In the genomic region with DNA sequence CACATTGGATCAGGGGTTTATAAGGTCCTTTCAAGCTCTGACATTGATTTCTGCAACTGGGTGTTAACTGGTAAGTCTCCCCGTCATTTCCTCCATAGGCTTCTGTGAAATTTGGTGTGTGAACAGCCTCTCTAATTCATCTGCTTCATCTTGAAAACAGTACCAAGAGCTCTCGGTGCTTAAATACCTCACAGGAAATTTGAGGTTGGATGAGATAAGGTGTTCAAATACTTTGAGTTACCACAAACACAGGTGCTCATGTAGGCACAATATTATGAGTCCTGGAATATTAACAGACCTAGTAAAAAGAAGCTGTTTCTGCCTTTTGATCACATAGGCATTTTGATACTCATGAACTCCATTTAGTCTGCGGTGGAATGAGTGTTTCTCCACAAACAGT, we compare ENCODE assay signal across 11 cellular contexts.
DNase-seq lines count a peak whose midpoint lies in the region; ATAC-seq, FAIRE-seq and TF ChIP-seq lines count a peak whose summit lies in the region.
"Had no signal": no experiment of that assay in that cellular context is flagged by ENCODE, and none has a peak within 500 bp of the region (broad histone marks: within the 10 kb centered on the region; RNA-seq: fewer than 3 reads in every experiment).

No MANE protein-coding gene starts in this region.

- H3K27ac Mint-ChIP-seq in naive thymus-derived CD4-positive, alpha-beta T cell = peak overlapping the region; percentile 84 to 98 (median 93)

- no peaks in the 10 kb centered on the region for H3K36me3 ChIP-seq in OCI-LY3 (replicated peaks; ENCODE audit: low read depth, low read length)
- no peaks in the 10 kb centered on the region for H3K36me3 ChIP-seq in naive thymus-derived CD4-positive, alpha-beta T cell (ENCODE audit: control insufficient read depth in 2 of 3, insufficient read depth in 3 of 3, low read length in 3 of 3)

- POLR2A ChIA-PET in naive thymus-derived CD4-positive, alpha-beta T cell (lab: Charles Lee) = interaction anchor here (0.6 to 2.5 kb wide), 11 partner anchors 12 to 281 kb away, joined by 3 to 20 read pairs (median 4); partner anchors contain the start of gene ARID5B

- 0 out of 2 replicates have a peak overlapping the region, but pooled peaks have one; percentile 6 for H3K4me2 ChIP-seq in OCI-LY3 (ENCODE audit: low read length)

- FAIRE-seq in RCC 7860 (lab: Jason Lieb, UNC) = no peak
- FAIRE-seq: A204.1, TTC549 had no signal

- H3K4me3 Mint-ChIP-seq in naive thymus-derived CD4-positive, alpha-beta T cell = peak overlapping the region; percentile 10 to 77 (median 62)

- ATAC-seq in GM21825 (IDR thresholded peaks at IDR 0.05; ENCODE audit: unreplicated experiment) = peak; percentile 92
- ATAC-seq in naive thymus-derived CD4-positive, alpha-beta T cell = peak; percentile 96
- no peak for ATAC-seq in left lobe of liver

- peaks cover 29% of the 10 kb centered on the region for H3K4me1 ChIP-seq in OCI-LY3 (ENCODE audit: low read length)
- peaks cover 36 to 67% of the 10 kb centered on the region in 2 donors for H3K4me1 ChIP-seq in naive thymus-derived CD4-positive, alpha-beta T cell (ENCODE audit: control insufficient read depth in 2 of 2, insufficient read depth in 2 of 2, low read length in 2 of 2)
- H3K4me1 ChIP-seq: parathyroid adenoma had no signal

- peaks cover 28 to 99% (median 87%) of the 10 kb centered on the region in 7 donors for H3K4me1 Mint-ChIP-seq in naive thymus-derived CD4-positive, alpha-beta T cell

- no peaks in the 10 kb centered on the region for H3K27me3 ChIP-seq in OCI-LY3 (ENCODE audit: low read depth, low read length)
- H3K27me3 ChIP-seq in naive thymus-derived CD4-positive, alpha-beta T cell (ENCODE audit: control insufficient read depth in 2 of 2, insufficient read depth in 2 of 2, low read length in 2 of 2) = no peaks in the 10 kb centered on the region

- TF ChIP-seq CTCF in OCI-LY3 (IDR thresholded peaks at IDR 0.05; ENCODE audit: low read depth, low read length) = no peak

- H3K79me2 ChIP-seq in OCI-LY3 (ENCODE audit: low read length) = no peaks in the 10 kb centered on the region
- H3K79me2 ChIP-seq: parathyroid adenoma had no signal

- H4K20me1 ChIP-seq in OCI-LY3 (ENCODE audit: insufficient read depth, low read length) = no peaks in the 10 kb centered on the region

- no peak overlapping the region for H3K4me3 ChIP-seq in OCI-LY3 (ENCODE audit: low read length)
- no peak overlapping the region for H3K4me3 ChIP-seq in naive thymus-derived CD4-positive, alpha-beta T cell (ENCODE audit: low read length)

- H3K27ac ChIP-seq in OCI-LY3 (ENCODE audit: low read length) = no peak overlapping the region
- peak overlapping the region; percentile 74 for H3K27ac ChIP-seq in naive thymus-derived CD4-positive, alpha-beta T cell (ENCODE audit: low read depth, low read length)
- H3K27ac ChIP-seq: parathyroid adenoma had no signal

- peaks cover 0 to 19% (median 9%) of the 10 kb centered on the region in 11 donors for H3K9me3 Mint-ChIP-seq in naive thymus-derived CD4-positive, alpha-beta T cell

- H3K36me3 Mint-ChIP-seq in naive thymus-derived CD4-positive, alpha-beta T cell = peaks cover 4 to 50% (median 8%) of the 10 kb centered on the region in 5 donors

- CTCF ChIA-PET in naive thymus-derived CD4-positive, alpha-beta T cell (lab: Charles Lee) = interaction anchor here (0.6 to 3.2 kb wide), 6 partner anchors 33 to 432 kb away, joined by 3 to 16 read pairs (median 4); no protein-coding TSS in a partner anchor

- H2AFZ ChIP-seq in OCI-LY3 (ENCODE audit: low read depth, low read length) = no peak overlapping the region
- H2AFZ ChIP-seq: parathyroid adenoma had no signal

- no peaks in the 10 kb centered on the region for H3K9me3 ChIP-seq in OCI-LY3 (ENCODE audit: insufficient read depth, low read length)
- no peaks in the 10 kb centered on the region for H3K9me3 ChIP-seq in naive thymus-derived CD4-positive, alpha-beta T cell (ENCODE audit: control insufficient read depth in 2 of 3, low read length in 3 of 3)

- intact Hi-C loops in naive thymus-derived CD4-positive, alpha-beta T cell (cut with micrococcal nuclease) = loop anchor here (1.0 to 5.0 kb wide), 23 partner anchors 13 to 1455 kb away; partner anchors contain the start of genes EGR2 (in 2 of the 2) and ARID5B (in 1 of the 2)

- no peak overlapping the region for H3K9ac ChIP-seq in OCI-LY3 (ENCODE audit: low read length)
- H3K9ac ChIP-seq: parathyroid adenoma had no signal

- no peaks in the 10 kb centered on the region for H3K27me3 Mint-ChIP-seq in naive thymus-derived CD4-positive, alpha-beta T cell

- peak; percentile 15 for DNase-seq in NCI-H2029 treated with DMSO at 0.1 percent for 48 hours (lab: John Stamatoyannopoulos, UW)
- DNase-seq in NCI-H2029 (lab: John Stamatoyannopoulos, UW) = no peak
- DNase-seq in naive thymus-derived CD4-positive, alpha-beta T cell = peak in 8 of 9 donors; percentile 45 to 95 (median 90)
- DNase-seq in AG20443 (ENCODE audit: low spot score) = no peak
- no peak for DNase-seq in RCC 7860 (ENCODE audit: low spot score)
- DNase-seq in left lobe of liver (ENCODE audit: low spot score) = no peak

Comparison
In these comparisons a context has a peak if more than half of its experiments do, and no peak if none do; other contexts are left out.
1. DNase-seq: peak in NCI-H2029 treated with DMSO at 0.1 percent for 48 hours (single experiment) and naive thymus-derived CD4-positive, alpha-beta T cell (8 of 9); none in NCI-H2029 (single experiment), AG20443 (single experiment), RCC 7860 (single experiment) and left lobe of liver (single experiment).